Comparison of ENCODE assay signal across 10 cellular contexts in genomic region chr10:133608855-133609254, GRCh38. TPM values are rescaled to one million over a fixed set of nuclear protein-coding genes. Genes with fewer than 3 reads are reported as not detected.
DNase-seq lines count a peak whose midpoint lies in the region; ATAC-seq, FAIRE-seq and TF ChIP-seq lines count a peak whose summit lies in the region.
"Had no signal": no experiment of that assay in that cellular context is flagged by ENCODE, and none has a peak within 500 bp of the region (broad histone marks: within the 10 kb centered on the region; RNA-seq: fewer than 3 reads in every experiment).

No MANE protein-coding gene starts in this region.

- FAIRE-seq in A204.1 (lab: Jason Lieb, UNC): peak; percentile 96
- FAIRE-seq in GM12892 (lab: Jason Lieb, UNC): no peak
- FAIRE-seq: frontal cortex had no signal

- no peaks in the 10 kb centered on the region for H3K79me2 ChIP-seq in OCI-LY7 (ENCODE audit: insufficient read depth, low read depth, low read length)

- peaks cover 7% of the 10 kb centered on the region for H3K36me3 Mint-ChIP-seq in natural killer cell
- H3K36me3 Mint-ChIP-seq in activated CD4-positive, alpha-beta T cell treated with anti-CD3 and anti-CD28 coated beads, Interleukin-2, amount 10 ng/mL, durations not matched to agents 7 days and 5 days (ENCODE audit: low read depth): no peaks in the 10 kb centered on the region

- TF ChIP-seq CTCF in OCI-LY7 (conservative IDR thresholded peaks at IDR 0.05; ENCODE audit: low read length) (peak; percentile 84), foreskin keratinocyte (conservative IDR thresholded peaks at IDR 0.05) (peak; percentile 55), natural killer cell (IDR thresholded peaks at IDR 0.05) (no peak)

- no peak overlapping the region for H2AFZ ChIP-seq in OCI-LY7 (ENCODE audit: low read length)

- no peaks in the 10 kb centered on the region for H3K9me3 ChIP-seq in OCI-LY7 (ENCODE audit: low read length)

- H3K9me2 ChIP-seq in OCI-LY7 (ENCODE audit: insufficient read depth, low read length): no peaks in the 10 kb centered on the region

- TF ChIP-seq POLR2A in GM12892 (IDR thresholded peaks at IDR 0.05; ENCODE audit: low read depth, low read length): no peak

- BruUV-seq in OCI-LY7 (replicated peaks; lab: Mats Ljungman, UMichigan): no TSS peak

- POLR2A ChIA-PET in OCI-LY7 (lab: Charles Lee): no interaction called here
- POLR2A ChIA-PET in activated CD4-positive, alpha-beta T cell treated with anti-CD3 and anti-CD28 coated beads, Interleukin-2, amount 10 ng/mL, durations not matched to agents 7 days and 5 days (lab: Charles Lee): no interaction called here

- peak; percentile 57 for DNase-seq in GM03348 (ENCODE audit: low spot score)
- peak; percentile 53 for DNase-seq in OCI-LY7 (ENCODE audit: low spot score)
- peak in 1 of 2 donors; percentile 7 for DNase-seq in foreskin keratinocyte
- DNase-seq in GM12892 (ENCODE audit: insufficient read length): no peak
- no peak for DNase-seq in natural killer cell
- DNase-seq in activated CD4-positive, alpha-beta T cell treated with anti-CD3 and anti-CD28 coated beads, Interleukin-2, amount 10 ng/mL, durations not matched to agents 7 days and 5 days: no peak

- H3K4me3 ChIP-seq in OCI-LY7 (ENCODE audit: low read depth, low read length, poor library complexity, severe bottlenecking): no peak overlapping the region

- H3K4me1 Mint-ChIP-seq in natural killer cell: no peaks in the 10 kb centered on the region
- no peaks in the 10 kb centered on the region for H3K4me1 Mint-ChIP-seq in activated CD4-positive, alpha-beta T cell treated with anti-CD3 and anti-CD28 coated beads, Interleukin-2, amount 10 ng/mL, durations not matched to agents 7 days and 5 days

- H3K27me3 Mint-ChIP-seq in natural killer cell (ENCODE audit: low read depth in 2 of 2): peaks cover 36 to 53% of the 10 kb centered on the region in 2 donors
- peaks cover 7% of the 10 kb centered on the region for H3K27me3 Mint-ChIP-seq in activated CD4-positive, alpha-beta T cell treated with anti-CD3 and anti-CD28 coated beads, Interleukin-2, amount 10 ng/mL, durations not matched to agents 7 days and 5 days

- intact Hi-C loops in OCI-LY7 (cut with micrococcal nuclease; ENCODE audit: unreplicated experiment) (loop anchor here (2.0 kb wide), 1 partner anchor 170 kb away; no protein-coding TSS in a partner anchor), natural killer cell (cut with micrococcal nuclease) (no loop called here)

- H3K4me3 Mint-ChIP-seq in natural killer cell: no peak overlapping the region
- H3K4me3 Mint-ChIP-seq in activated CD4-positive, alpha-beta T cell treated with anti-CD3 and anti-CD28 coated beads, Interleukin-2, amount 10 ng/mL, durations not matched to agents 7 days and 5 days: no peak overlapping the region
- H3K4me3 Mint-ChIP-seq: T-helper 1 cell treated with Interleukin-12 subunit alpha and Interleukin-12 subunit beta and Interleukin-4 antibody, amounts not matched to agents 30 μg/mL and 1 μg/mL, for 36 hours had no signal

- no peaks in the 10 kb centered on the region for H4K20me1 ChIP-seq in OCI-LY7 (ENCODE audit: insufficient read depth, low read length)

- H3K27me3 ChIP-seq in foreskin keratinocyte: no peaks in the 10 kb centered on the region

- H3K9me3 Mint-ChIP-seq in natural killer cell: no peaks in the 10 kb centered on the region
- peaks cover 15% of the 10 kb centered on the region for H3K9me3 Mint-ChIP-seq in activated CD4-positive, alpha-beta T cell treated with anti-CD3 and anti-CD28 coated beads, Interleukin-2, amount 10 ng/mL, durations not matched to agents 7 days and 5 days

- CTCF ChIA-PET in OCI-LY7 (lab: Charles Lee; ENCODE audit: unreplicated experiment): no interaction called here
- CTCF ChIA-PET in activated CD4-positive, alpha-beta T cell treated with anti-CD3 and anti-CD28 coated beads, Interleukin-2, amount 10 ng/mL, durations not matched to agents 7 days and 5 days (lab: Charles Lee): interaction anchor here (1.3 kb wide), 1 partner anchor 10 kb away, joined by 3 read pairs; no protein-coding TSS in a partner anchor

- H3K27ac ChIP-seq in OCI-LY7 (ENCODE audit: low read depth, low read length, poor library complexity, severe bottlenecking) (no peak overlapping the region), foreskin keratinocyte (no peak overlapping the region)

- H3K27ac Mint-ChIP-seq in natural killer cell: no peak overlapping the region
- H3K27ac Mint-ChIP-seq in activated CD4-positive, alpha-beta T cell treated with anti-CD3 and anti-CD28 coated beads, Interleukin-2, amount 10 ng/mL, durations not matched to agents 7 days and 5 days: no peak overlapping the region
- H3K27ac Mint-ChIP-seq: T-helper 1 cell treated with Interleukin-12 subunit alpha and Interleukin-12 subunit beta and Interleukin-4 antibody, amounts not matched to agents 30 μg/mL and 1 μg/mL, for 36 hours had no signal

- H3K4me1 ChIP-seq in OCI-LY7 (ENCODE audit: insufficient read depth, low read length, poor library complexity, severe bottlenecking): peaks cover 6% of the 10 kb centered on the region
- no peaks in the 10 kb centered on the region for H3K4me1 ChIP-seq in foreskin keratinocyte

- no peaks in the 10 kb centered on the region for H3K36me3 ChIP-seq in OCI-LY7 (ENCODE audit: insufficient read depth, low read length)

- H3K4me2 ChIP-seq in OCI-LY7 (ENCODE audit: low read length): no peak overlapping the region

- ATAC-seq in foreskin keratinocyte (no peak), HG03039 (IDR thresholded peaks at IDR 0.05; ENCODE audit: unreplicated experiment) (no peak), natural killer cell (no peak)

RNA-seq across cellular contexts. Expression of gene FRG2B, which starts 17.7 kb away (rescaled TPM):
- total RNA-seq in OCI-LY7 (2014; rRNA removed; shearing (Covaris generic)): not detected in 2 replicates
- not detected in 2 replicates for total RNA-seq in OCI-LY7 (2022)
- not detected in 2 replicates for total RNA-seq in foreskin keratinocyte
- polyA plus RNA-seq in foreskin keratinocyte: not detected in 2 replicates
- polyA plus RNA-seq in GM12892 (2012; ENCODE audit: missing spikeins): not detected
- not detected for total RNA-seq in natural killer cell
- not detected for total RNA-seq in activated CD4-positive, alpha-beta T cell treated with anti-CD3 and anti-CD28 coated beads, Interleukin-2, amount 10 ng/mL, durations not matched to agents 7 days and 5 days
- total RNA-seq: frontal cortex had no signal

RNA-seq across cellular contexts. Expression of gene SYCE1, which starts 43.5 kb away (rescaled TPM):
- not detected in 2 replicates for total RNA-seq in OCI-LY7 (2014; rRNA removed; shearing (Covaris generic))
- total RNA-seq in OCI-LY7 (2022) (not detected in 2 replicates), foreskin keratinocyte (0.14 TPM in 1 of 2 replicates, not detected in the other), natural killer cell (under 1 TPM in 1 of 3 donors, not detected in 2; 0.82 TPM)
- polyA plus RNA-seq in foreskin keratinocyte: 0.41 TPM in 1 of 2 replicates, not detected in the other
- not detected for polyA plus RNA-seq in GM12892 (2012; ENCODE audit: missing spikeins)
- under 1 TPM; 0.29 to 0.35 TPM for total RNA-seq in activated CD4-positive, alpha-beta T cell treated with anti-CD3 and anti-CD28 coated beads, Interleukin-2, amount 10 ng/mL, durations not matched to agents 7 days and 5 days

Comparison
In these comparisons a context has a peak if more than half of its experiments do, and no peak if none do; other contexts are left out.
1. DNase-seq: peak in GM03348 (single experiment) and OCI-LY7 (single experiment); none in GM12892 (single experiment), natural killer cell (single experiment) and activated CD4-positive, alpha-beta T cell treated with anti-CD3 and anti-CD28 coated beads, Interleukin-2, amount 10 ng/mL, durations not matched to agents 7 days and 5 days (single experiment).